ENCODE assay signal across 24 cellular contexts in the genomic region with DNA sequence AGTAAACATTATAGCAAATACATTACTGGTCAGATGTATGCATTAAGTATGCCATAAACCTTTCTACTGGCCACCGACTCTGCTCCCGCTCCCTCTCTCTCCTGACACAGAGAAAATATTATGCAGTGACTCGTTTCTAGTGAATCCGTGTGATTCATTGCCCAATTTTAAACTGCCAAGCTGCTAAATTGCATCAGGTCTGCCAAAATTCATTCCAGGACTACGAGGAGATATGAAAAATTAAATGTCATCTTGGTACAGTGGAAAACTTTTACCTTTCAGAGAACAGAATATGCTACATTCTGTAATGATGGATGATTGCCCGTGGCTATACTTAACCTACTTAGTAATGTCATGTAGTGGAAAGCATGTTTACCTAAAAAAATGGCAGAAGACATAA.
DNase-seq lines count a peak whose midpoint lies in the region; ATAC-seq and TF ChIP-seq lines count a peak whose summit lies in the region.
"Had no signal": no experiment of that assay in that cellular context is flagged by ENCODE, and none has a peak within 500 bp of the region (broad histone marks: within the 10 kb centered on the region; RNA-seq: fewer than 3 reads in every experiment).

No MANE protein-coding gene starts in this region.

- TF ChIP-seq CTCF in fibroblast of lung (conservative IDR thresholded peaks at IDR 0.05 in 1 of 2, IDR thresholded peaks at IDR 0.05 in 1 of 2; ENCODE audit: low read depth in 1 of 2, low read length in 2 of 2), result no peak
- no peak for TF ChIP-seq CTCF in omental fat pad (IDR thresholded peaks at IDR 0.05)
- no peak for TF ChIP-seq CTCF in heart right ventricle (IDR thresholded peaks at IDR 0.05)

- H3K4me1 ChIP-seq in fibroblast of lung (ENCODE audit: control insufficient read depth, extremely low read depth, insufficient read depth, low read length) (no peaks in the 10 kb centered on the region), heart right ventricle (no peaks in the 10 kb centered on the region)
- H3K4me1 ChIP-seq: BLaER1, body of pancreas, upper lobe of right lung had no signal

- no peak overlapping the region for H3K27ac ChIP-seq in fibroblast of lung (ENCODE audit: insufficient read depth, low read length)
- no peak overlapping the region for H3K27ac ChIP-seq in heart right ventricle
- H3K27ac ChIP-seq: BLaER1, body of pancreas, skin epidermis, upper lobe of right lung had no signal

- no peaks in the 10 kb centered on the region for H4K20me1 ChIP-seq in fibroblast of lung (ENCODE audit: control insufficient read depth, extremely low read depth, insufficient read depth, low read length)
- H4K20me1 ChIP-seq: BLaER1 had no signal

- peak; percentile 15 for DNase-seq in AG20443 (ENCODE audit: low spot score)
- peak; percentile 3 for DNase-seq in RKO (ENCODE audit: low spot score)
- peak; percentile 39 to 70 for DNase-seq in fibroblast of lung (ENCODE audit: low read depth in 2 of 2)
- no peak for DNase-seq in omental fat pad (ENCODE audit: low spot score)
- no peak for DNase-seq in activated CD4-positive, alpha-beta T cell treated with anti-CD3 and anti-CD28 coated beads for 48 hours
- DNase-seq in NCI-H69 (lab: John Stamatoyannopoulos, UW), result no peak
- DNase-seq in heart right ventricle, result no peak
- DNase-seq: activated B cell treated with CpG ODN at 0.5 μM for 24 hours; activated CD4-positive, alpha-beta T cell treated with anti-CD3 and anti-CD28 coated beads, Interleukin-2, amount 50 U/mL, for 4 hours; body of pancreas; DMS79 treated with DMSO at 0.1 percent for 48 hours; effector memory CD4-positive, alpha-beta T cell; H7; kidney glomerular epithelial cell; NCI-H1105; NCI-H2029; NCI-H2227 treated with DMSO at 0.1 percent for 48 hours; NCI-H774; stimulated activated CD4-positive, alpha-beta T cell treated with anti-CD3 and anti-CD28 coated beads, Interleukin-1b, Interleukin-23, amount 100 ng/mL, for 48 hours; T1000; upper lobe of right lung had no signal

- H3K9ac ChIP-seq in fibroblast of lung (ENCODE audit: insufficient read depth, low read length), result no peak overlapping the region
- H3K9ac ChIP-seq: BLaER1 had no signal

- no peaks in the 10 kb centered on the region for H3K79me2 ChIP-seq in fibroblast of lung (ENCODE audit: control insufficient read depth, insufficient read depth, low read length)

- no peaks in the 10 kb centered on the region for H3K36me3 ChIP-seq in fibroblast of lung (ENCODE audit: control insufficient read depth, insufficient read depth, low read length)
- no peaks in the 10 kb centered on the region for H3K36me3 ChIP-seq in heart right ventricle
- H3K36me3 ChIP-seq: BLaER1, upper lobe of right lung had no signal

- H3K27me3 ChIP-seq in fibroblast of lung (ENCODE audit: control insufficient read depth, insufficient read depth, low read length) (no peaks in the 10 kb centered on the region), heart right ventricle (peaks cover 0 to 10% (median 0%) of the 10 kb centered on the region in 7 donors)
- H3K27me3 ChIP-seq: BLaER1, body of pancreas, upper lobe of right lung had no signal

- ATAC-seq in omental fat pad (ENCODE audit: low FRiP score) (peak; percentile 81), GM21526 (IDR thresholded peaks at IDR 0.05; ENCODE audit: low FRiP score, unreplicated experiment) (no peak), heart right ventricle (no peak)
- ATAC-seq: body of pancreas, upper lobe of right lung had no signal

- H3K4me2 ChIP-seq in fibroblast of lung (ENCODE audit: extremely low read depth, insufficient read depth, low read length), result no peak overlapping the region
- H3K4me2 ChIP-seq: BLaER1 had no signal

- no peaks in the 10 kb centered on the region for H3K9me3 ChIP-seq in fibroblast of lung (ENCODE audit: control insufficient read depth, insufficient read depth, low read depth, low read length)
- H3K9me3 ChIP-seq in heart right ventricle, result peaks cover 0 to 10% (median 0%) of the 10 kb centered on the region in 11 donors
- H3K9me3 ChIP-seq: BLaER1, body of pancreas, upper lobe of right lung had no signal

- H3K4me3 ChIP-seq in fibroblast of lung (replicated peaks in 1 of 4; ENCODE audit: control extremely low read depth in 1 of 4, insufficient read depth in 1 of 4, low read depth in 3 of 4, low read length in 4 of 4) (no peak overlapping the region), heart right ventricle (no peak overlapping the region)
- H3K4me3 ChIP-seq: BLaER1, body of pancreas, skin epidermis, upper lobe of right lung had no signal

- 63 to 68% methylated on average over 6 of the region's 6 CpGs for WGBS in heart right ventricle, 2 donors

- no peak overlapping the region for H2AFZ ChIP-seq in fibroblast of lung (ENCODE audit: low read length)

- intact Hi-C loops in heart right ventricle (cut with DNase I), result no loop called here

Comparison
In these comparisons a context has a peak if more than half of its experiments do, and no peak if none do; other contexts are left out.
1. DNase-seq: peak in AG20443 (single experiment), RKO (single experiment) and fibroblast of lung (2 of 2); none in omental fat pad (single experiment), activated CD4-positive, alpha-beta T cell treated with anti-CD3 and anti-CD28 coated beads for 48 hours (single experiment), NCI-H69 (single experiment) and heart right ventricle (0 of 2).